ENCODE assay signal across 1 cellular context in the genomic region with DNA sequence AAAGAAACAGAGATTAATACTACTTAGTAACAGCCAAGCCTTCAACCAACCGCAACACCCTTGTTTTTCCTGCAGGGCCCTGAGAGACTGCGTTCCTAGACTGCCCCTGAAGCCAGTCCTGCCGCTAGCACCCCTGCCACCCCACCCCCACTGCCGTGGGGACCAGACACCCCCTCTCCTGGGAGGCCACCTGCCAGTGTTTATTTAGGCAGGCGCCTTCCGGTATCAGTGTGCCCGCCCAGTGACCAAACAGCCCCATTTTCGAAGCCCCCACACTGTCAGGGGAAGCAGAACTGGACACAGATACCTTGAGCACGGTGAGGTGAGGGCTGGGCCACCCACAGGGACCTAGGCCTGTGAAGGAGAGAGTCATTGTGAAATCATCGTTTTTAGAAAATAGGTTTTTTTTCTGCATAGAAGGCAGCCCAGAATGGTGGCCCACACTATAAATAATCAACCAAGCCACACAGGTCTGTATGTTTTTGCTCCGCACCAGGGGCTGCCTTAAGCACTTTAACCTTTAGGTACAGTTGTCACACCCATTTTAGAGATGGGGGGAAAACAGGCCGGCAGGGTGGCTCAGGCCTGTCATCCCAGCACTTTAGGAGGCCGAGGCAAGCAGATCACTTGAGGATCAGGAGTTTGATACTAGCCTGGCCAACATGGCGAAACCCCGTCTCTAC.
TF ChIP-seq lines count a peak whose summit lies in the region.

No MANE protein-coding gene starts in this region.

TF ChIP-seq in HepG2, 621 proteins besides CTCF, POLR2A, EP300 and RAD21 (continued from another document and continues in another):
- TF ChIP-seq ZNF687 (CRISPR knock-in tag; IDR thresholded peaks at IDR 0.05) = peak; percentile 92
- no peak for TF ChIP-seq YEATS4 (CRISPR knock-in tag; IDR thresholded peaks at IDR 0.05; ENCODE audit: borderline replicate concordance)
- no peak for TF ChIP-seq ZNF329 (CRISPR knock-in tag; IDR thresholded peaks at IDR 0.05; ENCODE audit: low read depth)
- no peak for TF ChIP-seq ZNF646 (CRISPR knock-in tag; IDR thresholded peaks at IDR 0.05)
- TF ChIP-seq, protein P1, sequence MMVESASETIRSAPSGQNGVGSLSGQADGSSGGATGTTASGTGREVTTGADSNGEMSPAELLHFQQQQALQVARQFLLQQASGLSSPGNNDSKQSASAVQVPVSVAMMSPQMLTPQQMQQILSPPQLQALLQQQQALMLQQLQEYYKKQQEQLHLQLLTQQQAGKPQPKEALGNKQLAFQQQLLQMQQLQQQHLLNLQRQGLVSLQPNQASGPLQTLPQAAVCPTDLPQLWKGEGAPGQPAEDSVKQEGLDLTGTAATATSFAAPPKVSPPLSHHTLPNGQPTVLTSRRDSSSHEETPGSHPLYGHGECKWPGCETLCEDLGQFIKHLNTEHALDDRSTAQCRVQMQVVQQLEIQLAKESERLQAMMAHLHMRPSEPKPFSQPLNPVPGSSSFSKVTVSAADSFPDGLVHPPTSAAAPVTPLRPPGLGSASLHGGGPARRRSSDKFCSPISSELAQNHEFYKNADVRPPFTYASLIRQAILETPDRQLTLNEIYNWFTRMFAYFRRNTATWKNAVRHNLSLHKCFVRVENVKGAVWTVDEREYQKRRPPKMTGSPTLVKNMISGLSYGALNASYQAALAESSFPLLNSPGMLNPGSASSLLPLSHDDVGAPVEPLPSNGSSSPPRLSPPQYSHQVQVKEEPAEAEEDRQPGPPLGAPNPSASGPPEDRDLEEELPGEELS (CRISPR knock-in tag; IDR thresholded peaks at IDR 0.05) = peak; percentile 72
- 0 out of 2 replicates have a peak, but pooled peaks have one; percentile 44 for TF ChIP-seq DRAP1 (CRISPR knock-in tag; IDR thresholded peaks at IDR 0.05)
- peak; percentile 39; the same call in 1 of the 2 replicates for TF ChIP-seq ZBTB4 (CRISPR knock-in tag; IDR thresholded peaks at IDR 0.05; ENCODE audit: borderline replicate concordance)
- TF ChIP-seq TEAD3 (CRISPR knock-in tag; optimal IDR thresholded peaks at IDR 0.05; ENCODE audit: borderline replicate concordance) = peak; percentile 46
- TF ChIP-seq, protein P2, sequence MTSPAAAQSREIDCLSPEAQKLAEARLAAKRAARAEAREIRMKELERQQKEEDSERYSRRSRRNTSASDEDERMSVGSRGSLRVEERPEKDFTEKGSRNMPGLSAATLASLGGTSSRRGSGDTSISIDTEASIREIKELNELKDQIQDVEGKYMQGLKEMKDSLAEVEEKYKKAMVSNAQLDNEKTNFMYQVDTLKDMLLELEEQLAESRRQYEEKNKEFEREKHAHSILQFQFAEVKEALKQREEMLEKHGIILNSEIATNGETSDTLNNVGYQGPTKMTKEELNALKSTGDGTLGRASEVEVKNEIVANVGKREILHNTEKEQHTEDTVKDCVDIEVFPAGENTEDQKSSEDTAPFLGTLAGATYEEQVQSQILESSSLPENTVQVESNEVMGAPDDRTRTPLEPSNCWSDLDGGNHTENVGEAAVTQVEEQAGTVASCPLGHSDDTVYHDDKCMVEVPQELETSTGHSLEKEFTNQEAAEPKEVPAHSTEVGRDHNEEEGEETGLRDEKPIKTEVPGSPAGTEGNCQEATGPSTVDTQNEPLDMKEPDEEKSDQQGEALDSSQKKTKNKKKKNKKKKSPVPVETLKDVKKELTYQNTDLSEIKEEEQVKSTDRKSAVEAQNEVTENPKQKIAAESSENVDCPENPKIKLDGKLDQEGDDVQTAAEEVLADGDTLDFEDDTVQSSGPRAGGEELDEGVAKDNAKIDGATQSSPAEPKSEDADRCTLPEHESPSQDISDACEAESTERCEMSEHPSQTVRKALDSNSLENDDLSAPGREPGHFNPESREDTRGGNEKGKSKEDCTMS (CRISPR knock-in tag; conservative IDR thresholded peaks at IDR 0.05) = no peak
- no peak; the same call in 1 of the 2 replicates for TF ChIP-seq ZBTB38 (CRISPR knock-in tag; IDR thresholded peaks at IDR 0.05)
- peak; percentile 71 for TF ChIP-seq ZEB1 (IDR thresholded peaks at IDR 0.05; ENCODE audit: insufficient replicate concordance, low read depth)
- TF ChIP-seq ZNF775 (CRISPR knock-in tag; IDR thresholded peaks at IDR 0.05; ENCODE audit: borderline replicate concordance) = no peak
- TF ChIP-seq SIX1 (CRISPR knock-in tag; IDR thresholded peaks at IDR 0.05; ENCODE audit: borderline replicate concordance) = peak; percentile 51; the same call in 1 of the 2 replicates
- no peak for TF ChIP-seq ZSCAN20 (CRISPR knock-in tag; IDR thresholded peaks at IDR 0.05; ENCODE audit: borderline replicate concordance)
- no peak for TF ChIP-seq ZSCAN30 (CRISPR knock-in tag; IDR thresholded peaks at IDR 0.05)
- peak; percentile 89 for TF ChIP-seq CSRNP1 (CRISPR knock-in tag; IDR thresholded peaks at IDR 0.05)
- TF ChIP-seq NCOA1 (CRISPR knock-in tag; IDR thresholded peaks at IDR 0.05) = no peak
- TF ChIP-seq, protein P3, sequence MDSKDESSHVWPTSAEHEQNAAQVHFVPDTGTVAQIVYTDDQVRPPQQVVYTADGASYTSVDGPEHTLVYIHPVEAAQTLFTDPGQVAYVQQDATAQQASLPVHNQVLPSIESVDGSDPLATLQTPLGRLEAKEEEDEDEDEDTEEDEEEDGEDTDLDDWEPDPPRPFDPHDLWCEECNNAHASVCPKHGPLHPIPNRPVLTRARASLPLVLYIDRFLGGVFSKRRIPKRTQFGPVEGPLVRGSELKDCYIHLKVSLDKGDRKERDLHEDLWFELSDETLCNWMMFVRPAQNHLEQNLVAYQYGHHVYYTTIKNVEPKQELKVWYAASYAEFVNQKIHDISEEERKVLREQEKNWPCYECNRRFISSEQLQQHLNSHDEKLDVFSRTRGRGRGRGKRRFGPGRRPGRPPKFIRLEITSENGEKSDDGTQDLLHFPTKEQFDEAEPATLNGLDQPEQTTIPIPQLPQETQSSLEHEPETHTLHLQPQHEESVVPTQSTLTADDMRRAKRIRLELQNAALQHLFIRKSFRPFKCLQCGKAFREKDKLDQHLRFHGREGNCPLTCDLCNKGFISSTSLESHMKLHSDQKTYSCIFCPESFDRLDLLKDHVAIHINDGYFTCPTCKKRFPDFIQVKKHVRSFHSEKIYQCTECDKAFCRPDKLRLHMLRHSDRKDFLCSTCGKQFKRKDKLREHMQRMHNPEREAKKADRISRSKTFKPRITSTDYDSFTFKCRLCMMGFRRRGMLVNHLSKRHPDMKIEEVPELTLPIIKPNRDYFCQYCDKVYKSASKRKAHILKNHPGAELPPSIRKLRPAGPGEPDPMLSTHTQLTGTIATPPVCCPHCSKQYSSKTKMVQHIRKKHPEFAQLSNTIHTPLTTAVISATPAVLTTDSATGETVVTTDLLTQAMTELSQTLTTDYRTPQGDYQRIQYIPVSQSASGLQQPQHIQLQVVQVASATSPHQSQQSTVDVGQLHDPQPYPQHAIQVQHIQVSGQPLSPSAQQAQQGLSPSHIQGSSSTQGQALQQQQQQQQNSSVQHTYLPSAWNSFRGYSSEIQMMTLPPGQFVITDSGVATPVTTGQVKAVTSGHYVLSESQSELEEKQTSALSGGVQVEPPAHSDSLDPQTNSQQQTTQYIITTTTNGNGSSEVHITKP (CRISPR knock-in tag; IDR thresholded peaks at IDR 0.05; ENCODE audit: low read depth) = no peak
